ENCODE assay signal across 8 cellular contexts in genomic region chr6:11232968-11233626, GRCh38. TPM values are rescaled to one million over a fixed set of nuclear protein-coding genes. Genes with fewer than 3 reads are reported as not detected.
DNase-seq lines count a peak whose midpoint lies in the region; ATAC-seq and TF ChIP-seq lines count a peak whose summit lies in the region.

No MANE protein-coding gene starts in this region.

- peaks cover 62% of the 10 kb centered on the region for H3K4me1 Mint-ChIP-seq in mesothelial cell of epicardium

- no peaks in the 10 kb centered on the region for H3K27me3 ChIP-seq in NT2/D1 (ENCODE audit: insufficient read depth, insufficient read length)

- no peaks in the 10 kb centered on the region for H3K9me3 ChIP-seq in NT2/D1 (ENCODE audit: insufficient read depth, low read length)

- H3K4me3 ChIP-seq in NT2/D1 (ENCODE audit: insufficient read length, low read depth) (peak overlapping the region; percentile 24), coronary artery (peak overlapping the region; percentile 89)

- H3K9ac ChIP-seq in NT2/D1 (ENCODE audit: insufficient read length, low read depth), result no peak overlapping the region

- TF ChIP-seq CTCF in coronary artery (IDR thresholded peaks at IDR 0.05) (no peak), mesothelial cell of epicardium (IDR thresholded peaks at IDR 0.05; ENCODE audit: unreplicated experiment) (no peak)

- ATAC-seq in GM21723 (IDR thresholded peaks at IDR 0.05; ENCODE audit: unreplicated experiment) (peak; percentile 27), HG02973 (IDR thresholded peaks at IDR 0.05; ENCODE audit: unreplicated experiment) (no peak)

- H3K36me3 Mint-ChIP-seq in mesothelial cell of epicardium, result no peaks in the 10 kb centered on the region

- DNase-seq in COLO829 (ENCODE audit: low spot score), result peak; percentile 75
- no peak for DNase-seq in NT2/D1 (ENCODE audit: low read depth, low spot score)
- no peak for DNase-seq in coronary artery (ENCODE audit: low spot score)
- DNase-seq in mesothelial cell of epicardium (ENCODE audit: low spot score in 2 of 2, unreplicated experiment in 2 of 2), result no peak
- DNase-seq in stimulated activated CD4-positive, alpha-beta T cell treated with anti-CD3 and anti-CD28 coated beads, Interleukin-15, amount 100 ng/mL, for 24 hours, result no peak
- no peak for DNase-seq in T-helper 9 cell

- H3K27ac Mint-ChIP-seq in mesothelial cell of epicardium, result peak overlapping the region; percentile 97

- H3K9me3 Mint-ChIP-seq in mesothelial cell of epicardium, result no peaks in the 10 kb centered on the region

- peak overlapping the region; percentile 85 for H3K4me3 Mint-ChIP-seq in mesothelial cell of epicardium

- peak overlapping the region; percentile 84 to 97 for H3K27ac ChIP-seq in coronary artery

- H3K27me3 Mint-ChIP-seq in mesothelial cell of epicardium (ENCODE audit: low read depth), result no peaks in the 10 kb centered on the region

- no peaks in the 10 kb centered on the region for H3K36me3 ChIP-seq in NT2/D1 (ENCODE audit: insufficient read depth, insufficient read length, low read length)

- H3K4me1 ChIP-seq in NT2/D1 (ENCODE audit: insufficient read depth, insufficient read length), result peaks cover 2% of the 10 kb centered on the region

RNA-seq across cellular contexts. Expression of gene NEDD9, which starts 0.6 kb away (rescaled TPM):
- 25.5 to 28.6 TPM (median 27.4 TPM) in 3 replicates for total RNA-seq in mesothelial cell of epicardium
